8 cellular contexts compared by ENCODE assay signal in genomic region chr7:98282727-98283126, GRCh38. TPM values are rescaled to one million over a fixed set of nuclear protein-coding genes. Genes with fewer than 3 reads are reported as not detected.
A peak's percentile ranks its signal among the peaks of the same experiment; 100 is the strongest.
DNase-seq lines count a peak whose midpoint lies in the region; ATAC-seq and TF ChIP-seq lines count a peak whose summit lies in the region.

No MANE protein-coding gene starts in this region.

- H3K27me3 ChIP-seq in Loucy (ENCODE audit: insufficient read depth, low read length, poor library complexity, severe bottlenecking), result no peaks in the 10 kb centered on the region
- no peaks in the 10 kb centered on the region for H3K27me3 ChIP-seq in naive thymus-derived CD4-positive, alpha-beta T cell (ENCODE audit: control insufficient read depth in 2 of 2, insufficient read depth in 2 of 2, low read length in 2 of 2)

- POLR2A ChIA-PET in naive thymus-derived CD4-positive, alpha-beta T cell (lab: Charles Lee), result interaction anchor here (0.8 to 8.3 kb wide), 2 partner anchors 31 to 55 kb away, joined by 4 to 106 read pairs; partner anchors contain the start of gene TECPR1

- CTCF ChIA-PET in naive thymus-derived CD4-positive, alpha-beta T cell (lab: Charles Lee), result no interaction called here

- no peak for DNase-seq in AG10803 (ENCODE audit: low read depth)
- DNase-seq in naive thymus-derived CD4-positive, alpha-beta T cell, result no peak
- DNase-seq in activated gamma-delta T cell (lab: John Stamatoyannopoulos, UW), result no peak
- no peak for DNase-seq in AML-193 (lab: John Stamatoyannopoulos, UW)

- H3K9ac ChIP-seq in Loucy (ENCODE audit: low read depth, low read length, poor library complexity, severe bottlenecking), result peak overlapping the region; percentile 92

- no peaks in the 10 kb centered on the region for H3K9me3 ChIP-seq in Loucy (ENCODE audit: insufficient read depth, low read depth, low read length)
- H3K9me3 ChIP-seq in naive thymus-derived CD4-positive, alpha-beta T cell (ENCODE audit: control insufficient read depth in 2 of 3, low read length in 3 of 3), result no peaks in the 10 kb centered on the region

- no peaks in the 10 kb centered on the region for H3K36me3 ChIP-seq in Loucy (ENCODE audit: insufficient read depth, low read length)
- peaks cover 0 to 4% (median 0%) of the 10 kb centered on the region in 3 experiments for H3K36me3 ChIP-seq in naive thymus-derived CD4-positive, alpha-beta T cell (ENCODE audit: control insufficient read depth in 2 of 3, insufficient read depth in 3 of 3, low read length in 3 of 3)

- H3K4me3 Mint-ChIP-seq in dendritic cell treated with granulocyte-macrophage colony-stimulating factor and Interleukin-4, amounts not matched to agents 40 ng/mL and 50 ng/mL, for 4 days, result peak overlapping the region; percentile 95
- H3K4me3 Mint-ChIP-seq in naive thymus-derived CD4-positive, alpha-beta T cell, result peak overlapping the region; percentile 80 to 89 (median 85)

- intact Hi-C loops in dendritic cell treated with granulocyte-macrophage colony-stimulating factor and Interleukin-4, amounts not matched to agents 40 ng/mL and 50 ng/mL, for 4 days (cut with micrococcal nuclease), result loop anchor here (1.0 to 10.0 kb wide), 4 partner anchors 30 to 1958 kb away; partner anchors contain the start of genes SDHAF3, SLC25A13, TECPR1 and TMEM130
- intact Hi-C loops in naive thymus-derived CD4-positive, alpha-beta T cell (cut with micrococcal nuclease), result loop anchor here in 1 of 2 donors (5.0 to 10.0 kb wide), 2 partner anchors 80 to 408 kb away; partner anchors contain the start of gene ASNS

- H3K9me3 Mint-ChIP-seq in dendritic cell treated with granulocyte-macrophage colony-stimulating factor and Interleukin-4, amounts not matched to agents 40 ng/mL and 50 ng/mL, for 4 days, result no peaks in the 10 kb centered on the region
- no peaks in the 10 kb centered on the region for H3K9me3 Mint-ChIP-seq in naive thymus-derived CD4-positive, alpha-beta T cell

- peaks cover 35% of the 10 kb centered on the region for H3K4me1 ChIP-seq in Loucy (ENCODE audit: insufficient read depth, low read length, poor library complexity, severe bottlenecking)
- H3K4me1 ChIP-seq in naive thymus-derived CD4-positive, alpha-beta T cell (ENCODE audit: control insufficient read depth in 2 of 2, insufficient read depth in 2 of 2, low read length in 2 of 2), result peaks cover 10 to 30% of the 10 kb centered on the region in 2 donors

- no peak for ATAC-seq in naive thymus-derived CD4-positive, alpha-beta T cell
- ATAC-seq in GM21825 (IDR thresholded peaks at IDR 0.05; ENCODE audit: unreplicated experiment) (no peak), GM18868 (IDR thresholded peaks at IDR 0.05; ENCODE audit: unreplicated experiment) (no peak)

- H3K4me2 ChIP-seq in Loucy (ENCODE audit: low read depth, low read length, poor library complexity, severe bottlenecking), result peak overlapping the region; percentile 100

- H3K4me1 Mint-ChIP-seq in dendritic cell treated with granulocyte-macrophage colony-stimulating factor and Interleukin-4, amounts not matched to agents 40 ng/mL and 50 ng/mL, for 4 days (ENCODE audit: low read depth), result peaks cover 60% of the 10 kb centered on the region
- H3K4me1 Mint-ChIP-seq in naive thymus-derived CD4-positive, alpha-beta T cell, result peaks cover 20 to 46% (median 36%) of the 10 kb centered on the region in 7 donors

- H3K27ac ChIP-seq in naive thymus-derived CD4-positive, alpha-beta T cell (ENCODE audit: low read depth, low read length), result peak overlapping the region; percentile 92

- H3K4me3 ChIP-seq in AG10803 (ENCODE audit: low read length), result peak overlapping the region; percentile 93
- H3K4me3 ChIP-seq in Loucy (ENCODE audit: low read length, poor library complexity, severe bottlenecking), result peak overlapping the region; percentile 95
- H3K4me3 ChIP-seq in naive thymus-derived CD4-positive, alpha-beta T cell (ENCODE audit: low read length), result peak overlapping the region; percentile 58

- TF ChIP-seq CTCF in AG10803 (conservative IDR thresholded peaks at IDR 0.05; ENCODE audit: low read length) (no peak), Loucy (conservative IDR thresholded peaks at IDR 0.05; ENCODE audit: low read length) (no peak)

- H3K27me3 Mint-ChIP-seq in dendritic cell treated with granulocyte-macrophage colony-stimulating factor and Interleukin-4, amounts not matched to agents 40 ng/mL and 50 ng/mL, for 4 days, result no peaks in the 10 kb centered on the region
- H3K27me3 Mint-ChIP-seq in naive thymus-derived CD4-positive, alpha-beta T cell, result no peaks in the 10 kb centered on the region

- H3K27ac Mint-ChIP-seq in dendritic cell treated with granulocyte-macrophage colony-stimulating factor and Interleukin-4, amounts not matched to agents 40 ng/mL and 50 ng/mL, for 4 days, result peak overlapping the region; percentile 97
- peak overlapping the region; percentile 61 to 93 (median 86) for H3K27ac Mint-ChIP-seq in naive thymus-derived CD4-positive, alpha-beta T cell

- H3K36me3 Mint-ChIP-seq in dendritic cell treated with granulocyte-macrophage colony-stimulating factor and Interleukin-4, amounts not matched to agents 40 ng/mL and 50 ng/mL, for 4 days (ENCODE audit: low read depth), result peaks cover 59% of the 10 kb centered on the region
- H3K36me3 Mint-ChIP-seq in naive thymus-derived CD4-positive, alpha-beta T cell, result peaks cover 0 to 6% (median 0%) of the 10 kb centered on the region in 5 donors

- peaks cover 34% of the 10 kb centered on the region for H4K20me1 ChIP-seq in Loucy (ENCODE audit: insufficient read depth, low read length, poor library complexity, severe bottlenecking)

- no peak overlapping the region for H2AFZ ChIP-seq in Loucy (ENCODE audit: low read length)

- no peaks in the 10 kb centered on the region for H3F3A ChIP-seq in Loucy (ENCODE audit: low read depth)

- H3K79me2 ChIP-seq in Loucy (ENCODE audit: insufficient read depth, low read length), result peaks cover 37% of the 10 kb centered on the region; the same call in 1 of the 2 replicates

- no peaks in the 10 kb centered on the region for H3K9me2 ChIP-seq in Loucy (replicated peaks; ENCODE audit: low read depth, low read length)

RNA-seq across cellular contexts. Expression of gene BRI3, which starts 1.2 kb away (rescaled TPM):
- total RNA-seq in naive thymus-derived CD4-positive, alpha-beta T cell, result 100 to 1,000 TPM in 1 of 5 experiments, 10 to 100 TPM in 4; 73.1 to 194 (median 86.5) TPM
- 10 to 100 TPM; 17.8 to 20.3 TPM for polyA plus RNA-seq in naive thymus-derived CD4-positive, alpha-beta T cell

RNA-seq across cellular contexts. Expression of gene TECPR1, which starts 30.7 kb away (rescaled TPM):
- total RNA-seq in naive thymus-derived CD4-positive, alpha-beta T cell, result 100 to 1,000 TPM in 4 of 5 experiments, 10 to 100 TPM in 1; 82.4 to 203 (median 134) TPM
- 10 to 100 TPM; 21.0 to 32.3 TPM for polyA plus RNA-seq in naive thymus-derived CD4-positive, alpha-beta T cell
